9 cellular contexts compared by ENCODE assay signal in genomic region chr12:103924761-103925641, GRCh38. TPM values are rescaled to one million over a fixed set of nuclear protein-coding genes. Genes with fewer than 3 reads are reported as not detected.
DNase-seq lines count a peak whose midpoint lies in the region; ATAC-seq and TF ChIP-seq lines count a peak whose summit lies in the region.
"Had no signal": no experiment of that assay in that cellular context is flagged by ENCODE, and none has a peak within 500 bp of the region (broad histone marks: within the 10 kb centered on the region; RNA-seq: fewer than 3 reads in every experiment).

No MANE protein-coding gene starts in this region.

- POLR2A ChIA-PET in HEK293 (lab: Yijun Ruan, JAX), result interaction anchor here (0.6 to 1.5 kb wide), 3 partner anchors 10 to 213 kb away, joined by 3 to 4 read pairs (median 3); partner anchors contain the start of genes NFYB and TDG
- POLR2A ChIA-PET in OCI-LY7 (lab: Charles Lee), result interaction anchor here (0.5 to 0.6 kb wide), 3 partner anchors 43 to 1091 kb away, joined by 3 to 4 read pairs (median 4); no protein-coding TSS in a partner anchor

- H3K4me3 ChIP-seq in HEK293 (ENCODE audit: low read depth, low read length) (no peak overlapping the region), OCI-LY7 (ENCODE audit: low read depth, low read length, poor library complexity, severe bottlenecking) (no peak overlapping the region)

- no peaks in the 10 kb centered on the region for H3K79me2 ChIP-seq in OCI-LY7 (ENCODE audit: insufficient read depth, low read depth, low read length)

- CTCF ChIA-PET in HEK293 (lab: Yijun Ruan, JAX) (interaction anchor here (1.1 kb wide), 1 partner anchor 46 kb away, joined by 4 read pairs; no protein-coding TSS in a partner anchor), OCI-LY7 (lab: Charles Lee; ENCODE audit: unreplicated experiment) (no interaction called here)

- BruUV-seq in OCI-LY7 (replicated peaks; lab: Mats Ljungman, UMichigan), result no TSS peak

- H3K9me2 ChIP-seq in OCI-LY7 (ENCODE audit: insufficient read depth, low read length), result no peaks in the 10 kb centered on the region

- no peaks in the 10 kb centered on the region for H3K9me3 Mint-ChIP-seq in activated naive CD8-positive, alpha-beta T cell (ENCODE audit: low read depth)
- H3K9me3 Mint-ChIP-seq in effector memory CD8-positive, alpha-beta T cell, result no peaks in the 10 kb centered on the region

- H3K36me3 Mint-ChIP-seq in activated naive CD8-positive, alpha-beta T cell, result peaks cover 2% of the 10 kb centered on the region
- H3K36me3 Mint-ChIP-seq in effector memory CD8-positive, alpha-beta T cell (ENCODE audit: insufficient read depth), result peaks cover 20% of the 10 kb centered on the region

- H3K27ac ChIP-seq in HEK293 (ENCODE audit: extremely low read depth, low read depth, low read length), result no peak overlapping the region
- H3K27ac ChIP-seq in OCI-LY7 (ENCODE audit: low read depth, low read length, poor library complexity, severe bottlenecking), result no peak overlapping the region
- H3K27ac ChIP-seq: 22Rv1 had no signal

- ATAC-seq in effector memory CD8-positive, alpha-beta T cell (replicated peaks), result no peak

- no peak overlapping the region for H2AFZ ChIP-seq in OCI-LY7 (ENCODE audit: low read length)

- H3K27ac Mint-ChIP-seq in activated naive CD8-positive, alpha-beta T cell, result peak overlapping the region; percentile 88
- peak overlapping the region in 1 of 2 donors; percentile 69 for H3K27ac Mint-ChIP-seq in effector memory CD8-positive, alpha-beta T cell

- H3K36me3 ChIP-seq in HEK293 (ENCODE audit: control insufficient read depth in 2 of 2, insufficient read depth in 1 of 2, low read length in 2 of 2) (no peaks in the 10 kb centered on the region), OCI-LY7 (ENCODE audit: insufficient read depth, low read length) (no peaks in the 10 kb centered on the region)

- no peaks in the 10 kb centered on the region for H4K20me1 ChIP-seq in OCI-LY7 (ENCODE audit: insufficient read depth, low read length)

- no peaks in the 10 kb centered on the region for H3K27me3 Mint-ChIP-seq in activated naive CD8-positive, alpha-beta T cell
- H3K27me3 Mint-ChIP-seq in effector memory CD8-positive, alpha-beta T cell, result no peaks in the 10 kb centered on the region

- H3K4me1 Mint-ChIP-seq in activated naive CD8-positive, alpha-beta T cell (ENCODE audit: low read depth), result peaks cover 30% of the 10 kb centered on the region
- H3K4me1 Mint-ChIP-seq in effector memory CD8-positive, alpha-beta T cell (ENCODE audit: low read depth in 2 of 2), result peaks cover 25 to 26% of the 10 kb centered on the region in 2 donors

- peak overlapping the region; percentile 55 for H3K4me3 Mint-ChIP-seq in activated naive CD8-positive, alpha-beta T cell
- H3K4me3 Mint-ChIP-seq in effector memory CD8-positive, alpha-beta T cell, result no peak overlapping the region

- H3K4me1 ChIP-seq in HEK293 (ENCODE audit: control insufficient read depth, insufficient read depth, low read length), result peaks cover 3% of the 10 kb centered on the region; the same call in 1 of the 2 replicates
- H3K4me1 ChIP-seq in OCI-LY7 (ENCODE audit: insufficient read depth, low read length, poor library complexity, severe bottlenecking), result peaks cover 19% of the 10 kb centered on the region

- intact Hi-C loops in OCI-LY7 (cut with micrococcal nuclease; ENCODE audit: unreplicated experiment), result no loop called here

- no peak for TF ChIP-seq CTCF in HEK293 (tag by site-specific recombination; IDR thresholded peaks at IDR 0.05)
- TF ChIP-seq CTCF in OCI-LY7 (conservative IDR thresholded peaks at IDR 0.05; ENCODE audit: low read length), result no peak

- H3K9me3 ChIP-seq in HEK293 (ENCODE audit: control insufficient read depth, insufficient read depth, low read depth, low read length) (no peaks in the 10 kb centered on the region), OCI-LY7 (ENCODE audit: low read length) (no peaks in the 10 kb centered on the region)

- DNase-seq in DMS 273 (lab: John Stamatoyannopoulos, UW; ENCODE audit: unreplicated experiment), result peak; percentile 46
- DNase-seq in DMS 273 treated with DMSO at 0.1 percent for 48 hours (lab: John Stamatoyannopoulos, UW), result no peak
- DNase-seq in NCI-H2029 treated with DMSO at 0.1 percent for 48 hours (lab: John Stamatoyannopoulos, UW), result peak; percentile 41
- DNase-seq in stimulated activated CD4-positive, alpha-beta T cell treated with anti-CD3 and anti-CD28 coated beads, Interleukin-4, amount 100 ng/mL, for 1 hour, result peak; percentile 41
- no peak for DNase-seq in effector memory CD8-positive, alpha-beta T cell
- no peak for DNase-seq in OCI-LY7 (ENCODE audit: low spot score)

- no peak overlapping the region for H3K4me2 ChIP-seq in OCI-LY7 (ENCODE audit: low read length)

TF ChIP-seq in HEK293, 187 proteins besides CTCF, POLR2A, EP300 and RAD21 (continues in another document):
- TF ChIP-seq ZEB2 (tag by site-specific recombination; IDR thresholded peaks at IDR 0.05) (peak; percentile 64; the same call in 1 of the 2 replicates), SP7 (tag by site-specific recombination; IDR thresholded peaks at IDR 0.05) (peak; percentile 86), ZNF664 (tag by site-specific recombination; IDR thresholded peaks at IDR 0.05) (0 out of 2 replicates have a peak, but pooled peaks have one; percentile 34), ZNF777 (tag by site-specific recombination; IDR thresholded peaks at IDR 0.05; ENCODE audit: borderline replicate concordance) (no peak), KLF10 (tag by site-specific recombination; IDR thresholded peaks at IDR 0.05) (no peak), ZNF768 (tag by site-specific recombination; IDR thresholded peaks at IDR 0.05) (no peak), ZNF335 (tag by site-specific recombination; conservative IDR thresholded peaks at IDR 0.05) (peak; percentile 55), ZNF837 (tag by site-specific recombination; IDR thresholded peaks at IDR 0.05) (no peak), ZNF776 (tag by site-specific recombination; IDR thresholded peaks at IDR 0.05; ENCODE audit: borderline replicate concordance) (no peak), KLF17 (tag by site-specific recombination; IDR thresholded peaks at IDR 0.05) (no peak), BCL11A (tag by site-specific recombination; IDR thresholded peaks at IDR 0.05; ENCODE audit: low read depth) (no peak), ZNF639 (tag by site-specific recombination; IDR thresholded peaks at IDR 0.05) (no peak), ZBTB48 (tag by site-specific recombination; IDR thresholded peaks at IDR 0.05) (no peak), PRDM10 (tag by site-specific recombination; IDR thresholded peaks at IDR 0.05) (peak; percentile 48), ZFP69B (tag by site-specific recombination; IDR thresholded peaks at IDR 0.05) (peak; percentile 54; the same call in 1 of the 2 replicates), ZNF416 (tag by site-specific recombination; IDR thresholded peaks at IDR 0.05) (no peak), ZSCAN30 (tag by site-specific recombination; IDR thresholded peaks at IDR 0.05) (peak; percentile 78; the same call in 1 of the 2 replicates), ZNF558 (tag by site-specific recombination; IDR thresholded peaks at IDR 0.05) (peak; percentile 53; the same call in 1 of the 2 replicates), ZBTB17 (tag by site-specific recombination; IDR thresholded peaks at IDR 0.05) (peak; percentile 87)

RNA-seq across cellular contexts. Expression of gene HSP90B1, which starts 5.2 kb away (rescaled TPM):
- 235 and 303 TPM in 2 replicates for total RNA-seq in OCI-LY7 (2014; rRNA removed; shearing (Covaris generic))
- total RNA-seq in OCI-LY7 (2022), result 254 and 304 TPM in 2 replicates

RNA-seq across cellular contexts. Expression of gene TDG, which starts 40.7 kb away (rescaled TPM):
- 39.4 and 43.3 TPM in 2 replicates for total RNA-seq in OCI-LY7 (2014; rRNA removed; shearing (Covaris generic))
- total RNA-seq in OCI-LY7 (2022), result 49.1 and 55.3 TPM in 2 replicates

Comparison
In these comparisons a context has a peak if more than half of its experiments do, and no peak if none do; other contexts are left out.
1. DNase-seq: peak in DMS 273 (single experiment), NCI-H2029 treated with DMSO at 0.1 percent for 48 hours (single experiment) and stimulated activated CD4-positive, alpha-beta T cell treated with anti-CD3 and anti-CD28 coated beads, Interleukin-4, amount 100 ng/mL, for 1 hour (single experiment); none in DMS 273 treated with DMSO at 0.1 percent for 48 hours (single experiment), effector memory CD8-positive, alpha-beta T cell (0 of 3) and OCI-LY7 (single experiment).